In genomic region chr16:27686926-27687325, GRCh38 we compare ENCODE assay signal across 21 cellular contexts.
"Had no signal": no experiment of that assay in that cellular context is flagged by ENCODE, and none has a peak within 500 bp of the region (broad histone marks: within the 10 kb centered on the region; RNA-seq: fewer than 3 reads in every experiment).

No MANE protein-coding gene starts in this region.

- H3K36me3 ChIP-seq: SJCRH30 had no signal

- ATAC-seq: K562, SK-N-SH treated with all-trans-retinoic acid at 6 μM for 48 hours had no signal

- H3K27ac ChIP-seq: HL-60, KMS-11, SJCRH30 had no signal

- H3K4me3 ChIP-seq: K562, SJCRH30 had no signal

- DNase-seq: Kasumi-1, MM.1S, NCI-H1092 treated with DMSO at 0.1 percent for 48 hours, NCI-H1436, NCI-H187, NCI-H2029, NCI-H2081 treated with DMSO at 0.1 percent for 48 hours, NCI-H2171, NCI-H226, NCI-H446, NCI-H510A, NCI-H524 treated with DMSO at 0.1 percent for 48 hours, NCI-H69, NCI-H774, RPMI8226, SHP77 treated with DMSO at 0.1 percent for 48 hours, SJCRH30 had no signal

- H3K27me3 ChIP-seq: SJCRH30 had no signal

- H3K9me3 ChIP-seq: SJCRH30 had no signal
